8 cellular contexts compared by ENCODE assay signal in the genomic region with DNA sequence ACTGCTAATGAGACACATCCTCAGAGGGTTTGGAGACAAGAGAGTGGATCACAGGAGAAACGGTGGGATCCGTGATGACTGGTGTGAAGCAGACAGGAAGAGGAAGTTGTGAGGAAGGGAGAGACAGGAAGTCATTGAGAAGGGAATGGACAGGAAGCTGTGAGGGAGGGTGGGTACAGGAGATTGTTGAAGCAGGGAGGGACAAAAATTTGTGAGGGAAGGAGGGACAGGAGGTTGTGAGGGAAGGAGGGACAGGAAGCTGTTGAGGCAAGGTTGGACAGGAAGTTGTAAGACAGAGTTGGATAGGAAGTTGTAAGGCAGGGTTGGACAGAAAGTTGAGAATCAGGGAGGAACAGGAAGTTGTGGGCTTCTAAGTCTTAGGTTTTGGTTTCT.
DNase-seq lines count a peak whose midpoint lies in the region; ATAC-seq and TF ChIP-seq lines count a peak whose summit lies in the region.

No MANE protein-coding gene starts in this region.

- H3K9me3 Mint-ChIP-seq in CD4-positive, alpha-beta T cell = peaks cover 6% of the 10 kb centered on the region
- H3K9me3 Mint-ChIP-seq in type B pancreatic cell = peaks cover 5% of the 10 kb centered on the region

- H2AFZ ChIP-seq in smooth muscle cell (ENCODE audit: low read depth) = no peak overlapping the region

- H3K9ac ChIP-seq in smooth muscle cell (ENCODE audit: low read depth) = no peak overlapping the region

- H3K27ac ChIP-seq in CD4-positive, alpha-beta T cell (ENCODE audit: low read depth, low read length) = peak overlapping the region; percentile 15
- H3K27ac ChIP-seq in HEK293 (ENCODE audit: extremely low read depth, low read depth, low read length) (no peak overlapping the region), right lobe of liver (peak overlapping the region in 2 of 3 donors; percentile 33 to 49), smooth muscle cell (ENCODE audit: low read depth) (no peak overlapping the region)

- peak overlapping the region; percentile 86 for H3K27ac Mint-ChIP-seq in CD4-positive, alpha-beta T cell
- no peak overlapping the region for H3K27ac Mint-ChIP-seq in type B pancreatic cell

- peak; percentile 21 for ATAC-seq in CD4-positive, alpha-beta T cell (ENCODE audit: poor library complexity)
- ATAC-seq in right lobe of liver = peak; percentile 59 to 72 (median 63)
- no peak for ATAC-seq in GM21447 (IDR thresholded peaks at IDR 0.05; ENCODE audit: unreplicated experiment)

- CTCF ChIA-PET in CD4-positive, alpha-beta T cell (lab: Charles Lee) = no interaction called here
- CTCF ChIA-PET in HEK293 (lab: Yijun Ruan, JAX) = no interaction called here

- H3K36me3 Mint-ChIP-seq in CD4-positive, alpha-beta T cell (ENCODE audit: low read depth) = peaks cover 5% of the 10 kb centered on the region
- no peaks in the 10 kb centered on the region for H3K36me3 Mint-ChIP-seq in type B pancreatic cell

- no peaks in the 10 kb centered on the region; the same call in 1 of the 2 replicates for H3K4me1 ChIP-seq in HEK293 (ENCODE audit: control insufficient read depth, insufficient read depth, low read length)
- H3K4me1 ChIP-seq in right lobe of liver = no peaks in the 10 kb centered on the region
- H3K4me1 ChIP-seq in smooth muscle cell (ENCODE audit: low read depth) = no peaks in the 10 kb centered on the region

- intact Hi-C loops in CD4-positive, alpha-beta T cell (cut with DNase I, micrococcal nuclease) = no loop called here
- intact Hi-C loops in right lobe of liver (cut with DNase I) = no loop called here

- peak overlapping the region; percentile 30 for H3K4me3 Mint-ChIP-seq in CD4-positive, alpha-beta T cell
- H3K4me3 Mint-ChIP-seq in type B pancreatic cell = no peak overlapping the region

- no peak for TF ChIP-seq POLR2A in right lobe of liver (IDR thresholded peaks at IDR 0.05)

- POLR2A ChIA-PET in CD4-positive, alpha-beta T cell (lab: Charles Lee) = interaction anchor here (1.0 kb wide), 1 partner anchor 33 kb away, joined by 3 read pairs; no protein-coding TSS in a partner anchor
- POLR2A ChIA-PET in HEK293 (lab: Yijun Ruan, JAX) = no interaction called here

- no peaks in the 10 kb centered on the region for H3K79me2 ChIP-seq in smooth muscle cell (ENCODE audit: low read depth)

- H3K4me1 Mint-ChIP-seq in CD4-positive, alpha-beta T cell (ENCODE audit: low read depth) = peaks cover 53% of the 10 kb centered on the region
- peaks cover 14% of the 10 kb centered on the region for H3K4me1 Mint-ChIP-seq in type B pancreatic cell (ENCODE audit: unreplicated experiment)

- WGBS in right lobe of liver (ENCODE audit: insufficient coverage, low coverage, low lambda C conversion rate, missing lambda C conversion rate) = 37% methylated on average over 2 of the region's 2 CpGs
- WGBS in smooth muscle cell (ENCODE audit: low lambda C conversion rate) = 84% methylated on average over 2 of the region's 2 CpGs

- no peaks in the 10 kb centered on the region for H3F3A ChIP-seq in smooth muscle cell (ENCODE audit: low read depth)

- H3K36me3 ChIP-seq in HEK293 (ENCODE audit: control insufficient read depth in 2 of 2, insufficient read depth in 1 of 2, low read length in 2 of 2) (no peaks in the 10 kb centered on the region), right lobe of liver (no peaks in the 10 kb centered on the region), smooth muscle cell (ENCODE audit: low read depth) (no peaks in the 10 kb centered on the region)

- H3K27me3 ChIP-seq in CD4-positive, alpha-beta T cell (ENCODE audit: control insufficient read depth, insufficient read depth, low read length) = no peaks in the 10 kb centered on the region
- no peaks in the 10 kb centered on the region for H3K27me3 ChIP-seq in right lobe of liver
- no peaks in the 10 kb centered on the region for H3K27me3 ChIP-seq in smooth muscle cell (ENCODE audit: low read depth)

- H3K9me3 ChIP-seq in CD4-positive, alpha-beta T cell (ENCODE audit: control insufficient read depth, low read length) = no peaks in the 10 kb centered on the region
- H3K9me3 ChIP-seq in HEK293 (ENCODE audit: control insufficient read depth, insufficient read depth, low read depth, low read length) (no peaks in the 10 kb centered on the region), right lobe of liver (no peaks in the 10 kb centered on the region), smooth muscle cell (replicated peaks; ENCODE audit: low read depth) (no peaks in the 10 kb centered on the region)

- no peaks in the 10 kb centered on the region for H4K20me1 ChIP-seq in smooth muscle cell (ENCODE audit: low read depth)

- no peak overlapping the region for H3K4me2 ChIP-seq in smooth muscle cell

- no peak for DNase-seq in CD4-positive, alpha-beta T cell
- peak; percentile 38 for DNase-seq in UCSD-AML1 (lab: John Stamatoyannopoulos, UW; ENCODE audit: unreplicated experiment)
- DNase-seq in right lobe of liver = no peak
- DNase-seq in type B pancreatic cell (ENCODE audit: extremely low spot score, unreplicated experiment) = no peak
- DNase-seq in smooth muscle cell (lab: John Stamatoyannopoulos, UW; ENCODE audit: unreplicated experiment) = no peak
- DNase-seq in DMS114 treated with DMSO at 0.1 percent for 48 hours (lab: John Stamatoyannopoulos, UW; ENCODE audit: unreplicated experiment) = no peak

- H3K4me3 ChIP-seq in HEK293 (ENCODE audit: low read depth, low read length) (no peak overlapping the region), right lobe of liver (no peak overlapping the region), smooth muscle cell (no peak overlapping the region)

- TF ChIP-seq CTCF in CD4-positive, alpha-beta T cell (IDR thresholded peaks at IDR 0.05) = no peak
- no peak for TF ChIP-seq CTCF in HEK293 (tag by site-specific recombination; IDR thresholded peaks at IDR 0.05)
- TF ChIP-seq CTCF in right lobe of liver (IDR thresholded peaks at IDR 0.05) = no peak
- no peak for TF ChIP-seq CTCF in type B pancreatic cell (conservative IDR thresholded peaks at IDR 0.05)
- no peak for TF ChIP-seq CTCF in smooth muscle cell (IDR thresholded peaks at IDR 0.05; ENCODE audit: borderline replicate concordance, insufficient read depth, poor library complexity, severe bottlenecking)

- H3K27me3 Mint-ChIP-seq in CD4-positive, alpha-beta T cell = no peaks in the 10 kb centered on the region
- H3K27me3 Mint-ChIP-seq in type B pancreatic cell = peaks cover 4% of the 10 kb centered on the region

TF ChIP-seq in HEK293, 187 proteins besides CTCF, POLR2A, EP300 and RAD21 (continues in another document):
- TF ChIP-seq, protein P1, sequence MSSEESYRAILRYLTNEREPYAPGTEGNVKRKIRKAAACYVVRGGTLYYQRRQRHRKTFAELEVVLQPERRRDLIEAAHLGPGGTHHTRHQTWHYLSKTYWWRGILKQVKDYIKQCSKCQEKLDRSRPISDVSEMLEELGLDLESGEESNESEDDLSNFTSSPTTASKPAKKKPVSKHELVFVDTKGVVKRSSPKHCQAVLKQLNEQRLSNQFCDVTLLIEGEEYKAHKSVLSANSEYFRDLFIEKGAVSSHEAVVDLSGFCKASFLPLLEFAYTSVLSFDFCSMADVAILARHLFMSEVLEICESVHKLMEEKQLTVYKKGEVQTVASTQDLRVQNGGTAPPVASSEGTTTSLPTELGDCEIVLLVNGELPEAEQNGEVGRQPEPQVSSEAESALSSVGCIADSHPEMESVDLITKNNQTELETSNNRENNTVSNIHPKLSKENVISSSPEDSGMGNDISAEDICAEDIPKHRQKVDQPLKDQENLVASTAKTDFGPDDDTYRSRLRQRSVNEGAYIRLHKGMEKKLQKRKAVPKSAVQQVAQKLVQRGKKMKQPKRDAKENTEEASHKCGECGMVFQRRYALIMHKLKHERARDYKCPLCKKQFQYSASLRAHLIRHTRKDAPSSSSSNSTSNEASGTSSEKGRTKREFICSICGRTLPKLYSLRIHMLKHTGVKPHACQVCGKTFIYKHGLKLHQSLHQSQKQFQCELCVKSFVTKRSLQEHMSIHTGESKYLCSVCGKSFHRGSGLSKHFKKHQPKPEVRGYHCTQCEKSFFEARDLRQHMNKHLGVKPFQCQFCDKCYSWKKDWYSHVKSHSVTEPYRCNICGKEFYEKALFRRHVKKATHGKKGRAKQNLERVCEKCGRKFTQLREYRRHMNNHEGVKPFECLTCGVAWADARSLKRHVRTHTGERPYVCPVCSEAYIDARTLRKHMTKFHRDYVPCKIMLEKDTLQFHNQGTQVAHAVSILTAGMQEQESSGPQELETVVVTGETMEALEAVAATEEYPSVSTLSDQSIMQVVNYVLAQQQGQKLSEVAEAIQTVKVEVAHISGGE (tag by site-specific recombination; conservative IDR thresholded peaks at IDR 0.05; ENCODE audit: low read depth) = peak; percentile 47; the same call in 1 of the 2 replicates
- TF ChIP-seq ZNF830 (tag by site-specific recombination; IDR thresholded peaks at IDR 0.05; ENCODE audit: low read depth) = no peak
- TF ChIP-seq ZNF274 (IDR thresholded peaks at IDR 0.05; ENCODE audit: low read length) = no peak
- no peak for TF ChIP-seq ZNF274 (tag by site-specific recombination; IDR thresholded peaks at IDR 0.05; ENCODE audit: borderline replicate concordance)
- TF ChIP-seq, protein P2, sequence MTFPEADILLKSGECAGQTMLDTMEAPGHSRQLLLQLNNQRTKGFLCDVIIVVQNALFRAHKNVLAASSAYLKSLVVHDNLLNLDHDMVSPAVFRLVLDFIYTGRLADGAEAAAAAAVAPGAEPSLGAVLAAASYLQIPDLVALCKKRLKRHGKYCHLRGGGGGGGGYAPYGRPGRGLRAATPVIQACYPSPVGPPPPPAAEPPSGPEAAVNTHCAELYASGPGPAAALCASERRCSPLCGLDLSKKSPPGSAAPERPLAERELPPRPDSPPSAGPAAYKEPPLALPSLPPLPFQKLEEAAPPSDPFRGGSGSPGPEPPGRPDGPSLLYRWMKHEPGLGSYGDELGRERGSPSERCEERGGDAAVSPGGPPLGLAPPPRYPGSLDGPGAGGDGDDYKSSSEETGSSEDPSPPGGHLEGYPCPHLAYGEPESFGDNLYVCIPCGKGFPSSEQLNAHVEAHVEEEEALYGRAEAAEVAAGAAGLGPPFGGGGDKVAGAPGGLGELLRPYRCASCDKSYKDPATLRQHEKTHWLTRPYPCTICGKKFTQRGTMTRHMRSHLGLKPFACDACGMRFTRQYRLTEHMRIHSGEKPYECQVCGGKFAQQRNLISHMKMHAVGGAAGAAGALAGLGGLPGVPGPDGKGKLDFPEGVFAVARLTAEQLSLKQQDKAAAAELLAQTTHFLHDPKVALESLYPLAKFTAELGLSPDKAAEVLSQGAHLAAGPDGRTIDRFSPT (tag by site-specific recombination; IDR thresholded peaks at IDR 0.05) = no peak
- peak; percentile 46 for TF ChIP-seq SP2 (tag by site-specific recombination; IDR thresholded peaks at IDR 0.05)
- no peak for TF ChIP-seq ZNF341 (tag by site-specific recombination; IDR thresholded peaks at IDR 0.05; ENCODE audit: low read depth)

Comparison
In these comparisons a context has a peak if more than half of its experiments do, and no peak if none do; other contexts are left out.
1. H3K27ac ChIP-seq: peak in CD4-positive, alpha-beta T cell (single experiment) and right lobe of liver (2 of 3); none in HEK293 (single experiment) and smooth muscle cell (single experiment).